In the genomic region with DNA sequence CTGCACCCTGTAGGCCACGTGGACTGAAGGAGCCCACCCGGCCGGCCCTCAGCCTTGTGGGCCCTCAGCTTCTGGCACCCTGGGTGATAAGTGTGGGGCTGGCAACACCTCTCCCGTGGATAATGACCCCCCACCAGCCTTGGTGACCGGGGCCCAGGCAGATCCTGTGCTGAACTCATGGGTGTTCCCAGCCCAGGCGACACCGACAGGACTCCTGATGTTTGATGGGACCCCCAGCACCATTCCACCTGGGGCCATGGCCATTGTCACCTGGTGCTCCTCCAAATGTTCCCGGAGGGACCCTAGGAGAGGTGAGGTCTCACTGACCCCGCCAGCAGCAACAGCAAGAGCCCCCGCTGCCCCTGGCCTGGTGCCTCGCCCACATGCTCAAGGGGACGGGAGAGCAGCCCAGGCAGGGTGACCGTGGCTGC, we compare ENCODE assay signal across 1 cellular context.
TF ChIP-seq lines count a peak whose summit lies in the region.

No MANE protein-coding gene starts in this region.

TF ChIP-seq in HepG2, 621 proteins besides CTCF, POLR2A, EP300 and RAD21:
- no peak for TF ChIP-seq CCDC6 (CRISPR knock-in tag; IDR thresholded peaks at IDR 0.05)
